Comparison of ENCODE assay signal across 19 cellular contexts in the genomic region with DNA sequence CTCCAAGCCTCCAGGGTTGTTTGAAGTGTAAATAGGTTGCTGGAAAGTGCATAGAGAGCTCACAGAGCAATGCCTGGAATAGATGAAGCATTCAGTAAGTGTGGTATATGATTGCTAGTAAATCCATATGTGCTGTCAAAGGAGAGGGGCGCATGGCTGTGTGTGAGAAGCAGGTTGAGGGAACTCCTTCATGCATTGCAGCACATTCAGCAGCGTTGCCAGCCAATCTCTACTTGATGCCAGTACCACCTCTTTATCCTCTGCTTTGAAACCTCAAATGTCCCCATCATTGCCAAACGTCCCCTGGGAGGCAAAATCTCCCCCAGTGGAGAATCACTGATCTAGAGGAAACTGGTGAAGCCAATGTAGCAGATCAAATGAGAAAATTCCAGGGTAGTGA.
DNase-seq lines count a peak whose midpoint lies in the region; ATAC-seq lines count a peak whose summit lies in the region.
"Had no signal": no experiment of that assay in that cellular context is flagged by ENCODE, and none has a peak within 500 bp of the region (broad histone marks: within the 10 kb centered on the region; RNA-seq: fewer than 3 reads in every experiment).

No MANE protein-coding gene starts in this region.

- H3K27me3 Mint-ChIP-seq in stimulated activated naive B cell treated with anti-CD40 and anti-IgM and Interleukin-4, amounts not matched to agents 10 μg/mL and 1 μg/mL and 100 μg/mL, for 72 hours: peaks cover 6 to 17% of the 10 kb centered on the region in 2 donors

- no peaks in the 10 kb centered on the region for H3K27me3 ChIP-seq in BLaER1

- ATAC-seq in stimulated activated naive B cell treated with anti-CD40 and anti-IgM and Interleukin-4, amounts not matched to agents 10 μg/mL and 1 μg/mL and 100 μg/mL, for 72 hours (replicated peaks): peak; percentile 46 to 53
- no peak for ATAC-seq in GM19463 (IDR thresholded peaks at IDR 0.05; ENCODE audit: unreplicated experiment)
- ATAC-seq: A549; CD8-positive, alpha-beta T cell; GM12878 had no signal

- H3K9me3 Mint-ChIP-seq in stimulated activated naive B cell treated with anti-CD40 and anti-IgM and Interleukin-4, amounts not matched to agents 10 μg/mL and 1 μg/mL and 100 μg/mL, for 72 hours: no peaks in the 10 kb centered on the region
- H3K9me3 Mint-ChIP-seq: CD4-positive, alpha-beta T cell; CD8-positive, alpha-beta T cell had no signal

- no peak overlapping the region for H3K27ac Mint-ChIP-seq in stimulated activated naive B cell treated with anti-CD40 and anti-IgM and Interleukin-4, amounts not matched to agents 10 μg/mL and 1 μg/mL and 100 μg/mL, for 72 hours
- H3K27ac Mint-ChIP-seq: B cell; CD4-positive, alpha-beta T cell; CD8-positive, alpha-beta T cell had no signal

- peaks cover 11% of the 10 kb centered on the region for H3K4me1 ChIP-seq in BLaER1
- H3K4me1 ChIP-seq: A549, Caco-2 had no signal

- no peaks in the 10 kb centered on the region for H3K36me3 ChIP-seq in BLaER1

- no peaks in the 10 kb centered on the region for H3K36me3 Mint-ChIP-seq in stimulated activated naive B cell treated with anti-CD40 and anti-IgM and Interleukin-4, amounts not matched to agents 10 μg/mL and 1 μg/mL and 100 μg/mL, for 72 hours
- H3K36me3 Mint-ChIP-seq: CD8-positive, alpha-beta T cell had no signal

- H3K9ac ChIP-seq in BLaER1: no peak overlapping the region

- H3K4me1 Mint-ChIP-seq in stimulated activated naive B cell treated with anti-CD40 and anti-IgM and Interleukin-4, amounts not matched to agents 10 μg/mL and 1 μg/mL and 100 μg/mL, for 72 hours: peaks cover 2 to 15% of the 10 kb centered on the region in 2 donors
- H3K4me1 Mint-ChIP-seq: B cell had no signal

- peak overlapping the region; percentile 10; the same call in 1 of the 2 replicates for H3K4me2 ChIP-seq in BLaER1
- H3K4me2 ChIP-seq: A549 had no signal

- peak overlapping the region in 1 of 2 donors; percentile 52 for H3K4me3 Mint-ChIP-seq in stimulated activated naive B cell treated with anti-CD40 and anti-IgM and Interleukin-4, amounts not matched to agents 10 μg/mL and 1 μg/mL and 100 μg/mL, for 72 hours
- H3K4me3 Mint-ChIP-seq: B cell; CD4-positive, alpha-beta T cell; CD8-positive, alpha-beta T cell had no signal

- no peaks in the 10 kb centered on the region for H4K20me1 ChIP-seq in BLaER1

- H3K9me3 ChIP-seq in BLaER1: no peaks in the 10 kb centered on the region
- H3K9me3 ChIP-seq: A549, Caco-2 had no signal

- no peak overlapping the region for H3K4me3 ChIP-seq in BLaER1
- H3K4me3 ChIP-seq: A549, GM12878 had no signal

- no peak overlapping the region for H3K27ac ChIP-seq in BLaER1
- H3K27ac ChIP-seq: 22Rv1, A549, C4-2B had no signal

- DNase-seq in left kidney (ENCODE audit: low read depth, low spot score): peak; percentile 9
- DNase-seq in stimulated activated naive B cell treated with anti-CD40 and anti-IgM and Interleukin-4, amounts not matched to agents 10 μg/mL and 1 μg/mL and 100 μg/mL, for 72 hours: peak; percentile 4
- no peak for DNase-seq in T1000 (lab: John Stamatoyannopoulos, UW)
- DNase-seq: AML-193; Caco-2; Calu3; CD4-positive, alpha-beta T cell; CD8-positive, alpha-beta T cell; DMS79; DND-41; EL; GDM1 had no signal
